ENCODE assay signal across 25 cellular contexts in genomic region chr5:45295231-45295630, GRCh38.
"Had no signal": no experiment of that assay in that cellular context is flagged by ENCODE, and none has a peak within 500 bp of the region (broad histone marks: within the 10 kb centered on the region; RNA-seq: fewer than 3 reads in every experiment).

No MANE protein-coding gene starts in this region.

- FAIRE-seq: endometrium, kidney had no signal

- ATAC-seq: effector memory CD8-positive, alpha-beta T cell; gastrocnemius medialis; heart right ventricle; left cardiac atrium; left lung; left ventricle myocardium superior; lower lobe of right lung; mucosa of descending colon; naive thymus-derived CD8-positive, alpha-beta T cell had no signal

- DNase-seq: colonic mucosa; cortex of kidney; effector CD8-positive, alpha-beta T cell; effector memory CD8-positive, alpha-beta T cell; endodermal cell; esophagus squamous epithelium; foreskin fibroblast; foreskin melanocyte; gastrocnemius medialis; glutamatergic neuron; head of caudate nucleus; heart right ventricle; hippocampal formation; islet precursor cell; kidney; kidney glomerular epithelial cell; left cardiac atrium; left lung; left ventricle myocardium superior; lower lobe of right lung; mesenchymal stem cell; mucosa of descending colon; naive B cell; naive thymus-derived CD8-positive, alpha-beta T cell had no signal
